In the genomic region with DNA sequence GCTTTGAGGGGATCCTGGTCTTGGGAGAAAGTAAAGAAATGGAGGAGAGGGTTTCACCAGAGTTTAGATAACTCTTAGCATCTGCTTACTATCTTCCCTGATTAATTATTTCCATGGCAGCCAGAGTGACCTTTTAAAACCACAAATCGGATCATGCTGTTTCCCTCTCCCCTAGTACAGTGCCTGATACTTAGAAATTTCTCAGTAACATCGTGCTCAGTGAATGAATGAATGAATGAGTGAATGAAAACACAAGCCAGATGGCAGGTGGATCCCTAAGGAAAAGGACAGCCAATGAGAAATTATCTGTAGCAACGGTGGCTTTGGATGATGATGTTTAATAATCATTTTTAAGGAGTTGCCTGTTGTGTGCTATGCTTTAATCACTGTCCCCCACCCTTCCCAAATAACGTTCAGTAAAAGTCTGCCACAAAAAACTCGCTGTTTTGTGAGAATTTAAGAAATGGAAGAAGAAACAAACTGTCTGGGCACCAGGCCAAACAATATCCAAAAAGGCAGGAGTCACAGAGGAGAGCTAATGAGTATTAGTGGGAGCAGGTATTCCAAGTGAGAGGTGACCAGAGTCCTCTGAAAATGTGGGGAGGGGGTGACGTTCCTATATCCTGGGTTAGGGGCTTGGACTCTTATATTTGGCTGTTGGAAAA, we compare ENCODE assay signal across 8 cellular contexts. TPM values are rescaled to one million over a fixed set of nuclear protein-coding genes. Genes with fewer than 3 reads are reported as not detected.
A peak's percentile ranks its signal among the peaks of the same experiment; 100 is the strongest.
DNase-seq lines count a peak whose midpoint lies in the region; TF ChIP-seq lines count a peak whose summit lies in the region.

No MANE protein-coding gene starts in this region.

- H3K4me3 Mint-ChIP-seq in osteocyte (ENCODE audit: unreplicated experiment): peak overlapping the region; percentile 99

- no peaks in the 10 kb centered on the region for H3K36me3 Mint-ChIP-seq in osteocyte (ENCODE audit: unreplicated experiment)

- peak overlapping the region in 1 of 2 donors; percentile 86 for H3K27ac ChIP-seq in breast epithelium
- H3K27ac ChIP-seq in thyroid gland: no peak overlapping the region

- peak overlapping the region; percentile 97 for H3K4me3 ChIP-seq in LNCaP clone FGC (ENCODE audit: low read depth, low read length)
- H3K4me3 ChIP-seq in breast epithelium: peak overlapping the region; percentile 84 to 99 (median 99)
- H3K4me3 ChIP-seq in thyroid gland (replicated peaks in 1 of 3): no peak overlapping the region

- no peak for TF ChIP-seq POLR2A in breast epithelium (IDR thresholded peaks at IDR 0.05)
- no peak for TF ChIP-seq POLR2A in thyroid gland (IDR thresholded peaks at IDR 0.05)

- no peaks in the 10 kb centered on the region for H3K4me1 ChIP-seq in breast epithelium
- H3K4me1 ChIP-seq in thyroid gland: peaks cover 7 to 15% of the 10 kb centered on the region in 2 donors

- H3K36me3 ChIP-seq in breast epithelium (no peaks in the 10 kb centered on the region), thyroid gland (no peaks in the 10 kb centered on the region)

- H3K27ac Mint-ChIP-seq in osteocyte (ENCODE audit: unreplicated experiment): no peak overlapping the region

- H3K9me3 ChIP-seq in breast epithelium (no peaks in the 10 kb centered on the region), thyroid gland (no peaks in the 10 kb centered on the region)

- TF ChIP-seq CTCF in LNCaP clone FGC (IDR thresholded peaks at IDR 0.05; ENCODE audit: control insufficient read depth, extremely low read depth, insufficient read depth): no peak
- no peak for TF ChIP-seq CTCF in breast epithelium (IDR thresholded peaks at IDR 0.05)
- TF ChIP-seq CTCF in osteocyte (IDR thresholded peaks at IDR 0.05): no peak
- TF ChIP-seq CTCF in thyroid gland (IDR thresholded peaks at IDR 0.05): no peak

- no peaks in the 10 kb centered on the region for H3K27me3 ChIP-seq in breast epithelium
- H3K27me3 ChIP-seq in thyroid gland: no peaks in the 10 kb centered on the region

- intact Hi-C loops in breast epithelium (cut with DNase I; ENCODE audit: low total_unique reads) (no loop called here), thyroid gland (cut with DNase I) (no loop called here)

- H3K4me1 Mint-ChIP-seq in osteocyte (ENCODE audit: unreplicated experiment): peaks cover 18% of the 10 kb centered on the region

- H3K27me3 Mint-ChIP-seq in osteocyte (ENCODE audit: unreplicated experiment): peaks cover 11% of the 10 kb centered on the region

- H3K9me3 Mint-ChIP-seq in osteocyte (ENCODE audit: unreplicated experiment): no peaks in the 10 kb centered on the region

- DNase-seq in DMS 273 (lab: John Stamatoyannopoulos, UW; ENCODE audit: unreplicated experiment) (peak; percentile 97), LNCaP clone FGC (ENCODE audit: low read depth) (no peak), breast epithelium (ENCODE audit: low spot score in 2 of 2) (no peak), osteocyte (ENCODE audit: extremely low spot score, unreplicated experiment) (no peak), GOT3 (lab: John Stamatoyannopoulos, UW) (no peak), thyroid gland (no peak), middle frontal gyrus (ENCODE audit: extremely low spot score, low spot score) (no peak), cerebellar cortex (ENCODE audit: low spot score) (no peak)

- WGBS in thyroid gland, 2 donors: 37 to 47% methylated on average over 6 of the region's 6 CpGs

RNA-seq across cellular contexts. Expression of a gene that starts 0.7 kb away (rescaled TPM):
- total RNA-seq in breast epithelium (10 to 100 TPM; 27.2 to 64.2 (median 33.1) TPM), osteocyte (12.7 TPM in 2 replicates), thyroid gland (10 to 100 TPM; 21.9 to 29.3 (median 26.8) TPM)

RNA-seq across cellular contexts. Expression of a gene that starts 55.7 kb away (rescaled TPM):
- total RNA-seq in breast epithelium (10 to 100 TPM in 2 of 3 donors, 1 to 10 TPM in 1; 1.4 to 22.0 (median 11.4) TPM), osteocyte (2.1 and 2.7 TPM in 2 replicates), thyroid gland (10 to 100 TPM in 2 of 4 donors, 1 to 10 TPM in 2; 6.2 to 21.6 (median 11.7) TPM)

Comparison
In these comparisons a context has a peak if more than half of its experiments do, and no peak if none do; other contexts are left out.
1. H3K4me3 ChIP-seq: peak in LNCaP clone FGC (single experiment) and breast epithelium (3 of 3); none in thyroid gland (0 of 3).